Comparison of ENCODE assay signal across 29 cellular contexts in genomic region chr14:67486890-67487289, GRCh38. TPM values are rescaled to one million over a fixed set of nuclear protein-coding genes. Genes with fewer than 3 reads are reported as not detected.
DNase-seq lines count a peak whose midpoint lies in the region; ATAC-seq and FAIRE-seq lines count a peak whose summit lies in the region.
"Had no signal": no experiment of that assay in that cellular context is flagged by ENCODE, and none has a peak within 500 bp of the region (broad histone marks: within the 10 kb centered on the region; RNA-seq: fewer than 3 reads in every experiment).

No MANE protein-coding gene starts in this region.

- ATAC-seq in activated naive CD8-positive, alpha-beta T cell treated with anti-CD3 and anti-CD28 coated beads, Interleukin-2, amount 10 ng/mL, durations not matched to agents 7 days and 5 days (ENCODE audit: low read depth) = no peak
- ATAC-seq in activated naive CD8-positive, alpha-beta T cell treated with anti-CD3 and anti-CD28 coated beads, Interleukin-2, amount 50 U/mL, for 24 hours = no peak
- ATAC-seq in T-cell (replicated peaks in 1 of 4) = no peak
- peak; percentile 63 to 76 for ATAC-seq in right cardiac atrium
- ATAC-seq in GM18873 (IDR thresholded peaks at IDR 0.05; ENCODE audit: low FRiP score, unreplicated experiment) = no peak
- ATAC-seq: gastroesophageal sphincter, HCT116 had no signal

- no peaks in the 10 kb centered on the region for H3K27me3 ChIP-seq in right cardiac atrium (ENCODE audit: control insufficient read depth, insufficient read depth)
- H3K27me3 ChIP-seq: esophagus muscularis mucosa, gastroesophageal sphincter, sigmoid colon had no signal

- H3K4me3 ChIP-seq in right cardiac atrium (ENCODE audit: low read length) = no peak overlapping the region
- H3K4me3 ChIP-seq: esophagus muscularis mucosa, gastroesophageal sphincter, sigmoid colon had no signal

- peak overlapping the region; percentile 62 for H3K27ac ChIP-seq in right cardiac atrium (ENCODE audit: low read length)
- H3K27ac ChIP-seq: C4-2B, esophagus muscularis mucosa, gastroesophageal sphincter, parathyroid adenoma, sigmoid colon had no signal

- DNase-seq in activated naive CD8-positive, alpha-beta T cell treated with anti-CD3 and anti-CD28 coated beads, Interleukin-2, amount 10 ng/mL, durations not matched to agents 7 days and 5 days = no peak
- no peak for DNase-seq in activated naive CD8-positive, alpha-beta T cell treated with anti-CD3 and anti-CD28 coated beads, Interleukin-2, amount 50 U/mL, for 24 hours
- no peak for DNase-seq in T-cell
- peak in 1 of 3 donors; percentile 71 for DNase-seq in right cardiac atrium
- no peak for DNase-seq in urothelium cell line (ENCODE audit: low spot score)
- DNase-seq in NCI-H524 treated with DMSO at 0.1 percent for 48 hours (lab: John Stamatoyannopoulos, UW) = no peak
- DNase-seq in iPS-NIHi11 (ENCODE audit: low spot score) = no peak
- DNase-seq: ACHN; activated CD4-positive, alpha-beta T cell treated with anti-CD3 and anti-CD28 coated beads for 1 hour; effector memory CD4-positive, alpha-beta T cell; NCI-H1048; NCI-H2029; NCI-H2227 treated with DMSO at 0.1 percent for 48 hours; NCI-H748 treated with DMSO at 0.1 percent for 48 hours; nephron progenitor cell; sigmoid colon; substantia nigra; SW 1271 had no signal

- H3K9me3 Mint-ChIP-seq in activated naive CD8-positive, alpha-beta T cell treated with anti-CD3 and anti-CD28 coated beads, Interleukin-2, amount 10 ng/mL, durations not matched to agents 7 days and 5 days = peaks cover 3% of the 10 kb centered on the region
- H3K9me3 Mint-ChIP-seq in activated naive CD8-positive, alpha-beta T cell treated with anti-CD3 and anti-CD28 coated beads, Interleukin-2, amount 50 U/mL, for 24 hours = no peaks in the 10 kb centered on the region
- H3K9me3 Mint-ChIP-seq in T-cell = no peaks in the 10 kb centered on the region
- H3K9me3 Mint-ChIP-seq: activated T-helper 1 cell treated with anti-CD3 and anti-CD28 coated beads, Interleukin-12 subunit alpha, Interleukin-12 subunit beta, Interleukin-2, Interleukin-4 antibody, amounts not matched to agents 30 ng/mL and 10 ng/mL and 1 ng/mL, durations not matched to agents 14 hours and 24 hours and 36 hours had no signal

- H3K27ac Mint-ChIP-seq in activated naive CD8-positive, alpha-beta T cell treated with anti-CD3 and anti-CD28 coated beads, Interleukin-2, amount 10 ng/mL, durations not matched to agents 7 days and 5 days = peak overlapping the region; percentile 99
- H3K27ac Mint-ChIP-seq in activated naive CD8-positive, alpha-beta T cell treated with anti-CD3 and anti-CD28 coated beads, Interleukin-2, amount 50 U/mL, for 24 hours = no peak overlapping the region
- peak overlapping the region; percentile 99 to 100 for H3K27ac Mint-ChIP-seq in T-cell
- H3K27ac Mint-ChIP-seq: nephron progenitor cell had no signal

- 61% methylated on average over 4 of the region's 4 CpGs for WGBS in right cardiac atrium

- FAIRE-seq in urothelium cell line (lab: Jason Lieb, UNC) = peak; percentile 76
- FAIRE-seq: colon, TTC549 had no signal

- POLR2A ChIA-PET in activated naive CD8-positive, alpha-beta T cell treated with anti-CD3 and anti-CD28 coated beads, Interleukin-2, amount 10 ng/mL, durations not matched to agents 7 days and 5 days (lab: Charles Lee) = interaction anchor here (0.6 to 0.9 kb wide), 2 partner anchors 13 to 28 kb away, joined by 3 read pairs; no protein-coding TSS in a partner anchor
- POLR2A ChIA-PET in T-cell (lab: Charles Lee) = no interaction called here

- H3K9me3 ChIP-seq in right cardiac atrium (ENCODE audit: control insufficient read depth, low read length) = no peaks in the 10 kb centered on the region
- H3K9me3 ChIP-seq: esophagus muscularis mucosa, gastroesophageal sphincter, sigmoid colon had no signal

- intact Hi-C loops in right cardiac atrium (cut with DNase I) = no loop called here

- CTCF ChIA-PET in T-cell (lab: Charles Lee) = no interaction called here

- H3K36me3 Mint-ChIP-seq in activated naive CD8-positive, alpha-beta T cell treated with anti-CD3 and anti-CD28 coated beads, Interleukin-2, amount 10 ng/mL, durations not matched to agents 7 days and 5 days = peaks cover 8% of the 10 kb centered on the region
- peaks cover 12% of the 10 kb centered on the region for H3K36me3 Mint-ChIP-seq in activated naive CD8-positive, alpha-beta T cell treated with anti-CD3 and anti-CD28 coated beads, Interleukin-2, amount 50 U/mL, for 24 hours (ENCODE audit: low read depth)
- H3K36me3 Mint-ChIP-seq in T-cell = peaks cover 32% of the 10 kb centered on the region

- peaks cover 2% of the 10 kb centered on the region for H3K27me3 Mint-ChIP-seq in activated naive CD8-positive, alpha-beta T cell treated with anti-CD3 and anti-CD28 coated beads, Interleukin-2, amount 10 ng/mL, durations not matched to agents 7 days and 5 days
- no peaks in the 10 kb centered on the region for H3K27me3 Mint-ChIP-seq in activated naive CD8-positive, alpha-beta T cell treated with anti-CD3 and anti-CD28 coated beads, Interleukin-2, amount 50 U/mL, for 24 hours
- H3K27me3 Mint-ChIP-seq in T-cell = no peaks in the 10 kb centered on the region

- no peaks in the 10 kb centered on the region for H3K4me1 ChIP-seq in right cardiac atrium (ENCODE audit: control insufficient read depth, insufficient read depth, low read length)
- H3K4me1 ChIP-seq: gastroesophageal sphincter, sigmoid colon had no signal

- peaks cover 41% of the 10 kb centered on the region for H3K4me1 Mint-ChIP-seq in activated naive CD8-positive, alpha-beta T cell treated with anti-CD3 and anti-CD28 coated beads, Interleukin-2, amount 10 ng/mL, durations not matched to agents 7 days and 5 days
- H3K4me1 Mint-ChIP-seq in activated naive CD8-positive, alpha-beta T cell treated with anti-CD3 and anti-CD28 coated beads, Interleukin-2, amount 50 U/mL, for 24 hours = peaks cover 83% of the 10 kb centered on the region
- peaks cover 73 to 83% (median 79%) of the 10 kb centered on the region in 3 donors for H3K4me1 Mint-ChIP-seq in T-cell

- H3K4me3 Mint-ChIP-seq in activated naive CD8-positive, alpha-beta T cell treated with anti-CD3 and anti-CD28 coated beads, Interleukin-2, amount 10 ng/mL, durations not matched to agents 7 days and 5 days = no peak overlapping the region
- H3K4me3 Mint-ChIP-seq in activated naive CD8-positive, alpha-beta T cell treated with anti-CD3 and anti-CD28 coated beads, Interleukin-2, amount 50 U/mL, for 24 hours = no peak overlapping the region
- H3K4me3 Mint-ChIP-seq in T-cell = peak overlapping the region; percentile 31 to 96 (median 94)
- H3K4me3 Mint-ChIP-seq: brain, nephron progenitor cell had no signal

RNA-seq across cellular contexts. Expression of gene TMEM229B, which starts 1.6 kb away (rescaled TPM):
- total RNA-seq in activated naive CD8-positive, alpha-beta T cell treated with anti-CD3 and anti-CD28 coated beads, Interleukin-2, amount 10 ng/mL, durations not matched to agents 7 days and 5 days = 10 to 100 TPM; 20.0 to 20.9 TPM
- total RNA-seq in T-cell (10 to 100 TPM; 19.0 to 41.7 (median 32.3) TPM), right cardiac atrium (10 to 100 TPM in 1 of 4 donors, 1 to 10 TPM in 3; 1.3 to 11.8 (median 6.6) TPM)
- polyA plus RNA-seq in right cardiac atrium = 3.6 TPM
- total RNA-seq: LHCN-M2 had no signal

RNA-seq across cellular contexts. Expression of gene PLEKHH1, which starts 46.2 kb away (rescaled TPM):
- total RNA-seq in activated naive CD8-positive, alpha-beta T cell treated with anti-CD3 and anti-CD28 coated beads, Interleukin-2, amount 10 ng/mL, durations not matched to agents 7 days and 5 days = 1 to 10 TPM in 1 of 2 experiments, under 1 TPM in 1; 0.68 to 1.0 TPM
- 1 to 10 TPM in 1 of 5 donors, under 1 TPM in 4; 0.20 to 1.0 (median 0.58) TPM for total RNA-seq in T-cell
- total RNA-seq in right cardiac atrium = 1 to 10 TPM; 2.5 to 6.5 (median 4.2) TPM
- 4.0 TPM for polyA plus RNA-seq in right cardiac atrium

Comparison
In these comparisons a context has a peak if more than half of its experiments do, and no peak if none do; other contexts are left out.
1. ATAC-seq: peak in right cardiac atrium (2 of 2); none in activated naive CD8-positive, alpha-beta T cell treated with anti-CD3 and anti-CD28 coated beads, Interleukin-2, amount 10 ng/mL, durations not matched to agents 7 days and 5 days (single experiment), activated naive CD8-positive, alpha-beta T cell treated with anti-CD3 and anti-CD28 coated beads, Interleukin-2, amount 50 U/mL, for 24 hours (single experiment), T-cell (0 of 4) and GM18873 (single experiment).
2. H3K4me3 Mint-ChIP-seq: peak in T-cell (3 of 3); none in activated naive CD8-positive, alpha-beta T cell treated with anti-CD3 and anti-CD28 coated beads, Interleukin-2, amount 10 ng/mL, durations not matched to agents 7 days and 5 days (single experiment) and activated naive CD8-positive, alpha-beta T cell treated with anti-CD3 and anti-CD28 coated beads, Interleukin-2, amount 50 U/mL, for 24 hours (single experiment).